9 cellular contexts compared by ENCODE assay signal in genomic region chr10:48509974-48510692, GRCh38.
A peak's percentile ranks its signal among the peaks of the same experiment; 100 is the strongest.
DNase-seq lines count a peak whose midpoint lies in the region; ATAC-seq and TF ChIP-seq lines count a peak whose summit lies in the region.
"Had no signal": no experiment of that assay in that cellular context is flagged by ENCODE, and none has a peak within 500 bp of the region (broad histone marks: within the 10 kb centered on the region; RNA-seq: fewer than 3 reads in every experiment).

No MANE protein-coding gene starts in this region.

- peaks cover 5% of the 10 kb centered on the region for H3K9me3 Mint-ChIP-seq in activated naive CD4-positive, alpha-beta T cell treated with anti-CD3 and anti-CD28 coated beads, Interleukin-2, amount 10 ng/mL, durations not matched to agents 7 days and 5 days
- peaks cover 6% of the 10 kb centered on the region for H3K9me3 Mint-ChIP-seq in stimulated activated memory B cell treated with anti-CD40 and anti-IgM and Interleukin-4, amounts not matched to agents 10 μg/mL and 1 μg/mL and 100 μg/mL, for 72 hours
- peaks cover 7% of the 10 kb centered on the region for H3K9me3 Mint-ChIP-seq in T-helper 2 cell treated with Interferon-gamma antibody and Interleukin-4, amounts not matched to agents 5 μg/mL and 100 μg/mL, for 36 hours

- H3K27me3 ChIP-seq in dorsolateral prefrontal cortex: no peaks in the 10 kb centered on the region

- H3K4me3 ChIP-seq in dorsolateral prefrontal cortex: no peak overlapping the region

- intact Hi-C loops in dorsolateral prefrontal cortex (cut with DNase I): loop anchor here (5.0 kb wide), 1 partner anchor 148 kb away; no protein-coding TSS in a partner anchor

- peak in 45 of 56 donors; percentile 10 to 58 (median 35) for TF ChIP-seq CTCF in dorsolateral prefrontal cortex (IDR thresholded peaks at IDR 0.05 in 54 of 56, conservative IDR thresholded peaks at IDR 0.05 in 2 of 56; ENCODE audit: low read depth in 1 of 56, partially characterized antibody in 56 of 56)

- CTCF ChIA-PET in activated naive CD4-positive, alpha-beta T cell treated with anti-CD3 and anti-CD28 coated beads, Interleukin-2, amount 10 ng/mL, durations not matched to agents 7 days and 5 days (lab: Charles Lee): interaction anchor here (0.9 to 1.8 kb wide), 2 partner anchors 147 to 149 kb away, joined by 3 to 5 read pairs; no protein-coding TSS in a partner anchor

- H3K27ac Mint-ChIP-seq in activated naive CD4-positive, alpha-beta T cell treated with anti-CD3 and anti-CD28 coated beads, Interleukin-2, amount 10 ng/mL, durations not matched to agents 7 days and 5 days: no peak overlapping the region
- H3K27ac Mint-ChIP-seq in stimulated activated memory B cell treated with anti-CD40 and anti-IgM and Interleukin-4, amounts not matched to agents 10 μg/mL and 1 μg/mL and 100 μg/mL, for 72 hours: no peak overlapping the region
- H3K27ac Mint-ChIP-seq in T-helper 2 cell treated with Interferon-gamma antibody and Interleukin-4, amounts not matched to agents 5 μg/mL and 100 μg/mL, for 36 hours: no peak overlapping the region
- H3K27ac Mint-ChIP-seq: stimulated activated naive CD8-positive, alpha-beta T cell treated with anti-CD3 and anti-CD28 coated beads, Interleukin-15, Interleukin-2, amounts not matched to agents 100 ng/mL and 50 ng/mL, for 24 hours had no signal

- peak; percentile 18 for ATAC-seq in stimulated activated memory B cell treated with anti-CD40 and anti-IgM and Interleukin-4, amounts not matched to agents 10 μg/mL and 1 μg/mL and 100 μg/mL, for 72 hours
- ATAC-seq in HG02798 (IDR thresholded peaks at IDR 0.05; ENCODE audit: poor library complexity, unreplicated experiment) (no peak), GM21381 (IDR thresholded peaks at IDR 0.05; ENCODE audit: unreplicated experiment) (no peak)

- H3K27ac ChIP-seq in dorsolateral prefrontal cortex: peak overlapping the region in 17 of 59 donors; percentile 2 to 78 (median 40)

- no peaks in the 10 kb centered on the region for H3K4me1 Mint-ChIP-seq in activated naive CD4-positive, alpha-beta T cell treated with anti-CD3 and anti-CD28 coated beads, Interleukin-2, amount 10 ng/mL, durations not matched to agents 7 days and 5 days
- H3K4me1 Mint-ChIP-seq in stimulated activated memory B cell treated with anti-CD40 and anti-IgM and Interleukin-4, amounts not matched to agents 10 μg/mL and 1 μg/mL and 100 μg/mL, for 72 hours: peaks cover 20% of the 10 kb centered on the region
- H3K4me1 Mint-ChIP-seq in T-helper 2 cell treated with Interferon-gamma antibody and Interleukin-4, amounts not matched to agents 5 μg/mL and 100 μg/mL, for 36 hours (ENCODE audit: low read depth): no peaks in the 10 kb centered on the region

- no peaks in the 10 kb centered on the region for H3K36me3 Mint-ChIP-seq in activated naive CD4-positive, alpha-beta T cell treated with anti-CD3 and anti-CD28 coated beads, Interleukin-2, amount 10 ng/mL, durations not matched to agents 7 days and 5 days
- peaks cover 5% of the 10 kb centered on the region for H3K36me3 Mint-ChIP-seq in stimulated activated memory B cell treated with anti-CD40 and anti-IgM and Interleukin-4, amounts not matched to agents 10 μg/mL and 1 μg/mL and 100 μg/mL, for 72 hours
- H3K36me3 Mint-ChIP-seq in T-helper 2 cell treated with Interferon-gamma antibody and Interleukin-4, amounts not matched to agents 5 μg/mL and 100 μg/mL, for 36 hours (ENCODE audit: low read depth): no peaks in the 10 kb centered on the region

- no peak overlapping the region for H3K4me3 Mint-ChIP-seq in activated naive CD4-positive, alpha-beta T cell treated with anti-CD3 and anti-CD28 coated beads, Interleukin-2, amount 10 ng/mL, durations not matched to agents 7 days and 5 days
- no peak overlapping the region for H3K4me3 Mint-ChIP-seq in stimulated activated memory B cell treated with anti-CD40 and anti-IgM and Interleukin-4, amounts not matched to agents 10 μg/mL and 1 μg/mL and 100 μg/mL, for 72 hours
- no peak overlapping the region for H3K4me3 Mint-ChIP-seq in T-helper 2 cell treated with Interferon-gamma antibody and Interleukin-4, amounts not matched to agents 5 μg/mL and 100 μg/mL, for 36 hours
- H3K4me3 Mint-ChIP-seq: stimulated activated naive CD8-positive, alpha-beta T cell treated with anti-CD3 and anti-CD28 coated beads, Interleukin-15, Interleukin-2, amounts not matched to agents 100 ng/mL and 50 ng/mL, for 24 hours had no signal

- H3K27me3 Mint-ChIP-seq in activated naive CD4-positive, alpha-beta T cell treated with anti-CD3 and anti-CD28 coated beads, Interleukin-2, amount 10 ng/mL, durations not matched to agents 7 days and 5 days: peaks cover 13% of the 10 kb centered on the region
- peaks cover 5% of the 10 kb centered on the region for H3K27me3 Mint-ChIP-seq in stimulated activated memory B cell treated with anti-CD40 and anti-IgM and Interleukin-4, amounts not matched to agents 10 μg/mL and 1 μg/mL and 100 μg/mL, for 72 hours
- peaks cover 7% of the 10 kb centered on the region for H3K27me3 Mint-ChIP-seq in T-helper 2 cell treated with Interferon-gamma antibody and Interleukin-4, amounts not matched to agents 5 μg/mL and 100 μg/mL, for 36 hours (ENCODE audit: low read depth)

- DNase-seq in activated naive CD4-positive, alpha-beta T cell treated with anti-CD3 and anti-CD28 coated beads, Interleukin-2, amount 10 ng/mL, durations not matched to agents 7 days and 5 days: peak; percentile 44
- DNase-seq in activated naive CD4-positive, alpha-beta T cell treated with anti-CD3 and anti-CD28 coated beads, Interleukin-2, amount 50 U/mL, for 16 hours: no peak
- DNase-seq in MV-4-11 (lab: John Stamatoyannopoulos, UW): peak; percentile 47
- DNase-seq in dorsolateral prefrontal cortex: no peak
- DNase-seq in T-helper 2 cell treated with Interferon-gamma antibody and Interleukin-4, amounts not matched to agents 5 μg/mL and 100 μg/mL, for 36 hours (ENCODE audit: low spot score): no peak

Comparison
In these comparisons a context has a peak if more than half of its experiments do, and no peak if none do; other contexts are left out.
1. DNase-seq: peak in activated naive CD4-positive, alpha-beta T cell treated with anti-CD3 and anti-CD28 coated beads, Interleukin-2, amount 10 ng/mL, durations not matched to agents 7 days and 5 days (single experiment) and MV-4-11 (single experiment); none in activated naive CD4-positive, alpha-beta T cell treated with anti-CD3 and anti-CD28 coated beads, Interleukin-2, amount 50 U/mL, for 16 hours (single experiment), dorsolateral prefrontal cortex (0 of 10) and T-helper 2 cell treated with Interferon-gamma antibody and Interleukin-4, amounts not matched to agents 5 μg/mL and 100 μg/mL, for 36 hours (single experiment).